In the genomic region with DNA sequence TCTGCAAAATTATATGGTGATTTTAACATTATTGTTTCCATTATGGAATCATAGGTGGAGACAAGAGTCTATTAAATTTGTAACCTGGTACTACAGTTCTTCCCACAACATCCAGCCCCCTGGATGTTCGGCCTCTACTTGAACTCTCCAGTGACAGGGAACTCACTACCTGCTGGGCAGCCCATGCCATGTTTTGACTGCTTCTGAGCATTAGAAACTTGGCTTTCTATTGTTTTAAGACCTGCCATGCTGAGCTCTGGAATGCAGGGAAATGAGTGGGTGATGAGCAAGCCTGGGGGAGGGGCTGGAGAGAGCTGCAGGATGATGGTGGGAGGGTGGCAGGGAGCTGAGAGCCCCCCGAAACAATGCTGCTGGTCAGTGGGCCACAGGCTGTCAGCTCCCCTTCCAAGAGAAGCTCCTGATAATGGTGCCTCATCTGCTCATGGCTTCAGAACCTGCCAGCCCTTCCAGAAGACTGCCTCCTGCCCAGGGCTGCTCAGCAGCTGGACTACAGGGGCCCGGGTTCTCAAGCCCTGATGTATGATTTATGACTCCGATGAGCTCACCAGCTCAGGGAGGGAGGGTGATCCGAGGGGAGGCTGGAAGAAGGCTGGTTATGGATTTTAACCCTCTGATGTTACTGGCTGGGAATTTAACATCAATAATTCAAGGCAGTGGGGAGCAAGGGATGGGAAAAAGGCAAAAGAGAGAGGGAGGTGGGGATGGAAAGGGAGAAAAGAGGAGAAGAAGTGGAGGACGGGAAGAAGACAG, we compare ENCODE assay signal across 9 cellular contexts.
DNase-seq lines count a peak whose midpoint lies in the region; ATAC-seq and TF ChIP-seq lines count a peak whose summit lies in the region.
"Had no signal": no experiment of that assay in that cellular context is flagged by ENCODE, and none has a peak within 500 bp of the region (broad histone marks: within the 10 kb centered on the region; RNA-seq: fewer than 3 reads in every experiment).

No MANE protein-coding gene starts in this region.

- no peak for TF ChIP-seq CTCF in GM10266 (IDR thresholded peaks at IDR 0.05; ENCODE audit: control insufficient read depth, insufficient read depth, low read depth, missing control alignments)
- no peak for TF ChIP-seq CTCF in heart right ventricle (IDR thresholded peaks at IDR 0.05)

- H3K27ac ChIP-seq in heart right ventricle = no peak overlapping the region

- H3K4me1 ChIP-seq in heart right ventricle = peaks cover 0 to 37% (median 11%) of the 10 kb centered on the region in 9 donors

- H3K4me3 ChIP-seq in heart right ventricle = no peak overlapping the region

- in situ Hi-C loops in ACHN (cut with HindIII; ENCODE audit: low pct_ligation_motif_present, low pct_unique_long_range_greater_than_20kb, low sequenced_read_pairs) = no loop called here

- intact Hi-C loops in heart right ventricle (cut with DNase I) = no loop called here

- peak; percentile 64 for DNase-seq in ACHN
- peak; percentile 90 for DNase-seq in HT1080 (ENCODE audit: low read depth)
- DNase-seq in amniotic stem cell (lab: John Stamatoyannopoulos, UW) = peak; percentile 35
- peak; percentile 96 for DNase-seq in kidney glomerular epithelial cell (lab: John Stamatoyannopoulos, UW)
- DNase-seq in anterior cingulate cortex (lab: John Stamatoyannopoulos, UW) = no peak
- no peak for DNase-seq in SIG-M5 (lab: John Stamatoyannopoulos, UW)
- DNase-seq in GM10266 (ENCODE audit: extremely low spot score) = no peak
- no peak for DNase-seq in heart right ventricle

- no peaks in the 10 kb centered on the region for H3K27me3 ChIP-seq in heart right ventricle

- H3K36me3 ChIP-seq in heart right ventricle = no peaks in the 10 kb centered on the region

- 80 to 84% methylated on average over 6 of the region's 6 CpGs for WGBS in heart right ventricle, 2 donors

- no peaks in the 10 kb centered on the region for H3K9me3 ChIP-seq in heart right ventricle

- ATAC-seq in heart right ventricle = no peak
- ATAC-seq: activated CD4-positive, CD25-positive, alpha-beta regulatory T cell treated with anti-CD3 and anti-CD28 coated beads, Interleukin-2, amount 50 U/mL, for 24 hours had no signal

Comparison
In these comparisons a context has a peak if more than half of its experiments do, and no peak if none do; other contexts are left out.
1. DNase-seq: peak in ACHN (single experiment), HT1080 (single experiment), amniotic stem cell (single experiment) and kidney glomerular epithelial cell (single experiment); none in anterior cingulate cortex (0 of 58), SIG-M5 (single experiment), GM10266 (single experiment) and heart right ventricle (0 of 2).